In genomic region chr12:84553331-84554117, GRCh38 we compare ENCODE assay signal across 30 cellular contexts.
"Had no signal": no experiment of that assay in that cellular context is flagged by ENCODE, and none has a peak within 500 bp of the region (broad histone marks: within the 10 kb centered on the region; RNA-seq: fewer than 3 reads in every experiment).

No MANE protein-coding gene starts in this region.

- H3K4me3 ChIP-seq: SK-N-MC had no signal

- H3K4me1 Mint-ChIP-seq: activated CD8-positive, alpha-beta memory T cell treated with anti-CD3 and anti-CD28 coated beads, Interleukin-2, amount 10 ng/mL, durations not matched to agents 7 days and 5 days; brain; central memory CD8-positive, alpha-beta T cell had no signal

- H3K27me3 Mint-ChIP-seq: activated CD8-positive, alpha-beta memory T cell treated with anti-CD3 and anti-CD28 coated beads, Interleukin-2, amount 10 ng/mL, durations not matched to agents 7 days and 5 days; activated naive CD8-positive, alpha-beta T cell; activated T-cell treated with anti-CD3 and anti-CD28 coated beads, Interleukin-2, amount 50 U/mL, for 24 hours; brain; central memory CD8-positive, alpha-beta T cell had no signal

- H3K9me3 Mint-ChIP-seq: brain had no signal

- ATAC-seq: activated CD4-positive, CD25-positive, alpha-beta regulatory T cell treated with anti-CD3 and anti-CD28 coated beads, Interleukin-2, amount 50 U/mL, for 24 hours; activated CD8-positive, alpha-beta memory T cell treated with anti-CD3 and anti-CD28 coated beads, Interleukin-2, amount 10 ng/mL, durations not matched to agents 7 days and 5 days; Panc1; Right ventricle myocardium inferior had no signal

- DNase-seq: activated CD4-positive, alpha-beta T cell treated with anti-CD3 and anti-CD28 coated beads for 4 hours; activated CD4-positive, alpha-beta T cell treated with anti-CD3 and anti-CD28 coated beads, Interleukin-2, amount 50 U/mL, for 4 hours; activated CD8-positive, alpha-beta memory T cell treated with anti-CD3 and anti-CD28 coated beads, Interleukin-2, amount 10 ng/mL, durations not matched to agents 7 days and 5 days; activated effector memory CD4-positive, alpha-beta T cell treated with anti-CD3 and anti-CD28 coated beads, Interleukin-2, amount 50 U/mL, for 16 hours; activated naive CD4-positive, alpha-beta T cell treated with Interleukin-2 at 50 U/mL for 16 hours; activated T-cell treated with anti-CD3 and anti-CD28 coated beads, Interleukin-2, amount 50 U/mL, for 24 hours; amygdala; MV-4-11; NCI-H1092 treated with DMSO at 0.1 percent for 48 hours; NCI-H1417 treated with DMSO at 0.1 percent for 48 hours; NCI-H1694; NCI-H2029; NCI-H2107; NCI-H2171 treated with DMSO at 0.1 percent for 48 hours; NCI-H226; NCI-H526; NCI-H82; NK-92 treated with Interleukin-12 subunit alpha and Interleukin-12 subunit beta, amount 100 ng/mL, for 24 hours; OCI-M1; RPMI8226; T-helper 1 cell; WERI-Rb-1 had no signal

- H3K27ac Mint-ChIP-seq: activated CD8-positive, alpha-beta memory T cell treated with anti-CD3 and anti-CD28 coated beads, Interleukin-2, amount 10 ng/mL, durations not matched to agents 7 days and 5 days; activated naive CD8-positive, alpha-beta T cell; activated T-cell treated with anti-CD3 and anti-CD28 coated beads, Interleukin-2, amount 50 U/mL, for 24 hours; brain had no signal

- H3K36me3 Mint-ChIP-seq: activated CD8-positive, alpha-beta memory T cell treated with anti-CD3 and anti-CD28 coated beads, Interleukin-2, amount 10 ng/mL, durations not matched to agents 7 days and 5 days; activated naive CD8-positive, alpha-beta T cell; brain had no signal

- H3K4me3 Mint-ChIP-seq: activated CD8-positive, alpha-beta memory T cell treated with anti-CD3 and anti-CD28 coated beads, Interleukin-2, amount 10 ng/mL, durations not matched to agents 7 days and 5 days; activated naive CD8-positive, alpha-beta T cell; activated T-cell treated with anti-CD3 and anti-CD28 coated beads, Interleukin-2, amount 50 U/mL, for 24 hours; brain; central memory CD8-positive, alpha-beta T cell had no signal

- H3K27ac ChIP-seq: SK-N-MC, WERI-Rb-1 had no signal

- FAIRE-seq: astrocyte had no signal

- H3K36me3 ChIP-seq: WERI-Rb-1 had no signal
